In genomic region chr12:118312578-118312977, GRCh38 we compare ENCODE assay signal across 11 cellular contexts.
A peak's percentile ranks its signal among the peaks of the same experiment; 100 is the strongest.
DNase-seq lines count a peak whose midpoint lies in the region; ATAC-seq, FAIRE-seq and TF ChIP-seq lines count a peak whose summit lies in the region.
"Had no signal": no experiment of that assay in that cellular context is flagged by ENCODE, and none has a peak within 500 bp of the region (broad histone marks: within the 10 kb centered on the region; RNA-seq: fewer than 3 reads in every experiment).

No MANE protein-coding gene starts in this region.

- ATAC-seq in GM19468 (IDR thresholded peaks at IDR 0.05; ENCODE audit: extremely low read depth, unreplicated experiment) (peak; percentile 66), HG03175 (IDR thresholded peaks at IDR 0.05; ENCODE audit: unreplicated experiment) (peak; percentile 84), K562 (no peak)
- ATAC-seq: gastrocnemius medialis had no signal

- TF ChIP-seq POLR2A in GM12891 (IDR thresholded peaks at IDR 0.05; ENCODE audit: low read depth, low read length) (no peak), K562 (conservative IDR thresholded peaks at IDR 0.05) (no peak)

- no peaks in the 10 kb centered on the region for H3K9me3 ChIP-seq in K562 (replicated peaks; ENCODE audit: control insufficient read depth, insufficient read depth, low read depth, low read length)
- H3K9me3 ChIP-seq in CD8-positive, alpha-beta memory T cell (ENCODE audit: low read length), result no peaks in the 10 kb centered on the region
- H3K9me3 ChIP-seq: adrenal gland, Caco-2, gastrocnemius medialis had no signal

- intact Hi-C loops in K562 (cut with micrococcal nuclease), result no loop called here

- in situ Hi-C loops in K562 (cut with MboI), result no loop called here

- no peaks in the 10 kb centered on the region for H4K20me1 ChIP-seq in K562 (replicated peaks; ENCODE audit: control insufficient read depth, insufficient read depth, low read length)

- H3K4me3 ChIP-seq in K562, result no peak overlapping the region
- H3K4me3 ChIP-seq in CD8-positive, alpha-beta memory T cell (ENCODE audit: low read length), result no peak overlapping the region
- H3K4me3 ChIP-seq: adrenal gland, gastrocnemius medialis had no signal

- no peak for TF ChIP-seq RAD21 in K562 (CRISPR knock-in tag; conservative IDR thresholded peaks at IDR 0.05 in 1 of 2, IDR thresholded peaks at IDR 0.05 in 1 of 2)

- H3K4me3 Mint-ChIP-seq in endothelial cell (ENCODE audit: unreplicated experiment), result no peak overlapping the region
- no peak overlapping the region for H3K4me3 Mint-ChIP-seq in CD8-positive, alpha-beta memory T cell

- no peaks in the 10 kb centered on the region for H3K27me3 ChIP-seq in K562 (ENCODE audit: control insufficient read depth in 2 of 2, insufficient read depth in 2 of 2, low read length in 2 of 2)
- no peaks in the 10 kb centered on the region for H3K27me3 ChIP-seq in CD8-positive, alpha-beta memory T cell (ENCODE audit: insufficient read depth, low read length, poor library complexity, severe bottlenecking)
- H3K27me3 ChIP-seq: adrenal gland, gastrocnemius medialis had no signal

- no TSS peak for BruUV-seq in K562 (replicated peaks; lab: Mats Ljungman, UMichigan)

- H3K4me1 ChIP-seq in K562 (replicated peaks in 1 of 2; ENCODE audit: control insufficient read depth in 2 of 2, insufficient read depth in 2 of 2, low read length in 2 of 2), result peaks cover 3 to 6% of the 10 kb centered on the region in 2 experiments; a peak in 4 of 5 replicates
- H3K4me1 ChIP-seq in CD8-positive, alpha-beta memory T cell (ENCODE audit: insufficient read depth, low read length), result peaks cover 17% of the 10 kb centered on the region
- H3K4me1 ChIP-seq: Caco-2 had no signal

- H2AFZ ChIP-seq in K562 (ENCODE audit: low read depth, low read length), result no peak overlapping the region

- H3K36me3 Mint-ChIP-seq in endothelial cell (ENCODE audit: low read depth, unreplicated experiment), result no peaks in the 10 kb centered on the region
- peaks cover 0 to 8% (median 8%) of the 10 kb centered on the region in 3 donors for H3K36me3 Mint-ChIP-seq in CD8-positive, alpha-beta memory T cell

- H3K9me1 ChIP-seq in K562 (ENCODE audit: control insufficient read depth, insufficient read depth, low read length), result no peaks in the 10 kb centered on the region

- no peak overlapping the region for H3K4me2 ChIP-seq in K562 (ENCODE audit: insufficient read depth, low read length)

- no peaks in the 10 kb centered on the region for H3K9me3 Mint-ChIP-seq in endothelial cell (ENCODE audit: unreplicated experiment)
- H3K9me3 Mint-ChIP-seq in CD8-positive, alpha-beta memory T cell, result no peaks in the 10 kb centered on the region

- H3K36me3 ChIP-seq in K562 (ENCODE audit: control insufficient read depth, insufficient read depth, low read length), result no peaks in the 10 kb centered on the region
- no peaks in the 10 kb centered on the region for H3K36me3 ChIP-seq in CD8-positive, alpha-beta memory T cell (ENCODE audit: insufficient read depth, low read length)
- H3K36me3 ChIP-seq: adrenal gland, gastrocnemius medialis had no signal

- H3K27ac Mint-ChIP-seq in endothelial cell (ENCODE audit: unreplicated experiment), result no peak overlapping the region
- peak overlapping the region in 3 of 8 donors; percentile 2 to 13 (median 4) for H3K27ac Mint-ChIP-seq in CD8-positive, alpha-beta memory T cell

- 24% methylated on average over 1 of the region's 1 CpG for WGBS in K562 (ENCODE audit: insufficient coverage, low coverage, missing lambda C conversion rate)

- no peaks in the 10 kb centered on the region for H3K27me3 Mint-ChIP-seq in endothelial cell (ENCODE audit: unreplicated experiment)
- H3K27me3 Mint-ChIP-seq in CD8-positive, alpha-beta memory T cell, result no peaks in the 10 kb centered on the region

- TF ChIP-seq CTCF in K562 (IDR thresholded peaks at IDR 0.05 in 2 of 3, conservative IDR thresholded peaks at IDR 0.05 in 1 of 3; ENCODE audit: insufficient read depth in 2 of 3, low read depth in 1 of 3, low read length in 3 of 3) (no peak), endothelial cell (IDR thresholded peaks at IDR 0.05; ENCODE audit: unreplicated experiment) (no peak)

- TF ChIP-seq EP300 in K562 (IDR thresholded peaks at IDR 0.05; ENCODE audit: low read length), result no peak

- no peak overlapping the region for H3K27ac ChIP-seq in K562 (ENCODE audit: extremely low read depth, low read depth, low read length)
- H3K27ac ChIP-seq in CD8-positive, alpha-beta memory T cell (ENCODE audit: low read depth, low read length), result no peak overlapping the region
- H3K27ac ChIP-seq: adrenal gland, gastrocnemius medialis had no signal

- peak; percentile 79 for FAIRE-seq in GM12891 (lab: Jason Lieb, UNC)
- FAIRE-seq in K562 (lab: Jason Lieb, UNC), result no peak

- no peak overlapping the region for H3K9ac ChIP-seq in K562 (ENCODE audit: insufficient read depth in 1 of 2, low read depth in 2 of 2, low read length in 2 of 2)

- POLR2A ChIA-PET in K562 (lab: Yijun Ruan, JAX), result interaction anchor here (0.6 kb wide), 2 partner anchors 96 to 172 kb away, joined by 3 read pairs; no protein-coding TSS in a partner anchor
- POLR2A ChIA-PET in CD8-positive, alpha-beta memory T cell (lab: Charles Lee), result no interaction called here

- CTCF ChIA-PET in K562 (lab: Yijun Ruan, JAX; ENCODE audit: low intra/inter-chr PET ratio), result no interaction called here
- CTCF ChIA-PET in CD8-positive, alpha-beta memory T cell (lab: Charles Lee), result no interaction called here

- DNase-seq in GM12891 (ENCODE audit: insufficient read length, low spot score), result no peak
- no peak for DNase-seq in K562 (ENCODE audit: extremely low read depth in 1 of 4, low spot score in 3 of 4)
- DNase-seq in endothelial cell (ENCODE audit: low spot score), result no peak
- no peak for DNase-seq in NCI-H1092 treated with DMSO at 0.1 percent for 48 hours (lab: John Stamatoyannopoulos, UW)
- no peak for DNase-seq in CD8-positive, alpha-beta memory T cell
- no peak for DNase-seq in NK-92 (lab: John Stamatoyannopoulos, UW; ENCODE audit: unreplicated experiment)
- DNase-seq: adrenal gland, Caco-2, gastrocnemius medialis had no signal

- peaks cover 20% of the 10 kb centered on the region for H3K79me2 ChIP-seq in K562 (ENCODE audit: control insufficient read depth, insufficient read depth, low read length)

- H3K4me1 Mint-ChIP-seq in endothelial cell (ENCODE audit: unreplicated experiment), result peaks cover 3% of the 10 kb centered on the region
- peaks cover 45 to 75% (median 65%) of the 10 kb centered on the region in 3 donors for H3K4me1 Mint-ChIP-seq in CD8-positive, alpha-beta memory T cell

TF ChIP-seq in GM12891, 5 proteins besides CTCF, POLR2A, EP300 and RAD21:
- no peak for TF ChIP-seq SPI1 (IDR thresholded peaks at IDR 0.05; ENCODE audit: low read depth, low read length)
- no peak for TF ChIP-seq POU2F2 (IDR thresholded peaks at IDR 0.05; ENCODE audit: low read depth, low read length)
- TF ChIP-seq PAX5 (IDR thresholded peaks at IDR 0.05; ENCODE audit: insufficient read depth, low read length, severe bottlenecking), result no peak
- no peak for TF ChIP-seq POLR2AphosphoS5 (IDR thresholded peaks at IDR 0.05; ENCODE audit: low read depth, low read length)
- TF ChIP-seq TAF1 (IDR thresholded peaks at IDR 0.05; ENCODE audit: low read depth, low read length), result no peak

TF ChIP-seq in K562, 482 proteins besides CTCF, POLR2A, EP300 and RAD21:
- no peak for TF ChIP-seq PBX2 (CRISPR knock-in tag; IDR thresholded peaks at IDR 0.05; ENCODE audit: low read depth)
- 0 out of 2 replicates have a peak, but pooled peaks have one; percentile 24 for TF ChIP-seq PBX2 (tag; conservative IDR thresholded peaks at IDR 0.05; ENCODE audit: low read depth)
- TF ChIP-seq SMARCC2 (IDR thresholded peaks at IDR 0.05; ENCODE audit: low read depth), result no peak
